Comparison of ENCODE assay signal across 1 cellular context in the genomic region with DNA sequence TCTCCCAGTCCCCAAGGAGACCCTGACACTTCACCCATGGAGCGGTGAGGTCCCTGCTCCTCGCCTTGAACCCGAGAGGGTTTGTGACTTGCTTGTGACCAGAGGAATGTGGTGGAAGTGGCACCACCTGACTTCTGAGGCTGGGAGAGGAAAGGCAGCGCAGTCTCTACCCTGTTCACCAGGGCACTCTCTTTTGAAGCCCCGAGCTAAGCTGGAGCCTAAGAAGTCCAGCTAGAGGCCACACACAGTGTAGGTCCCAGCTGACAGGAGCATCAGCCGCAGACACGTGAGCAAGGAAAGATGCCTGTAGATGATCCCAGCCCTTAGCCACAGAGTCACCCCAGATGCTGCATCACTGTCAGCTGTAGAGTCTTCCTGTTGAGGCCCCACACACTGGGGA.
TF ChIP-seq lines count a peak whose summit lies in the region.

No MANE protein-coding gene starts in this region.

TF ChIP-seq in H1, 55 proteins besides CTCF, POLR2A, EP300 and RAD21:
- TF ChIP-seq POU5F1 (IDR thresholded peaks at IDR 0.05; ENCODE audit: low read depth, low read length), result no peak
- TF ChIP-seq RNF2 (IDR thresholded peaks at IDR 0.05; ENCODE audit: borderline replicate concordance, low read depth, low read length, missing control alignments, poor library complexity, severe bottlenecking), result no peak
- TF ChIP-seq TBP (IDR thresholded peaks at IDR 0.05; ENCODE audit: low read depth, low read length), result no peak
- no peak for TF ChIP-seq BACH1 (IDR thresholded peaks at IDR 0.05; ENCODE audit: low read length)
- TF ChIP-seq KDM5A (IDR thresholded peaks at IDR 0.05; ENCODE audit: low read length), result no peak
- no peak for TF ChIP-seq EGR1 (IDR thresholded peaks at IDR 0.05; ENCODE audit: borderline replicate concordance, low read depth, low read length)
- no peak for TF ChIP-seq KDM1A (IDR thresholded peaks at IDR 0.05; ENCODE audit: borderline replicate concordance, low read length)
- no peak for TF ChIP-seq PHF8 (conservative IDR thresholded peaks at IDR 0.05; ENCODE audit: low read depth, low read length)
- TF ChIP-seq, protein P1, sequence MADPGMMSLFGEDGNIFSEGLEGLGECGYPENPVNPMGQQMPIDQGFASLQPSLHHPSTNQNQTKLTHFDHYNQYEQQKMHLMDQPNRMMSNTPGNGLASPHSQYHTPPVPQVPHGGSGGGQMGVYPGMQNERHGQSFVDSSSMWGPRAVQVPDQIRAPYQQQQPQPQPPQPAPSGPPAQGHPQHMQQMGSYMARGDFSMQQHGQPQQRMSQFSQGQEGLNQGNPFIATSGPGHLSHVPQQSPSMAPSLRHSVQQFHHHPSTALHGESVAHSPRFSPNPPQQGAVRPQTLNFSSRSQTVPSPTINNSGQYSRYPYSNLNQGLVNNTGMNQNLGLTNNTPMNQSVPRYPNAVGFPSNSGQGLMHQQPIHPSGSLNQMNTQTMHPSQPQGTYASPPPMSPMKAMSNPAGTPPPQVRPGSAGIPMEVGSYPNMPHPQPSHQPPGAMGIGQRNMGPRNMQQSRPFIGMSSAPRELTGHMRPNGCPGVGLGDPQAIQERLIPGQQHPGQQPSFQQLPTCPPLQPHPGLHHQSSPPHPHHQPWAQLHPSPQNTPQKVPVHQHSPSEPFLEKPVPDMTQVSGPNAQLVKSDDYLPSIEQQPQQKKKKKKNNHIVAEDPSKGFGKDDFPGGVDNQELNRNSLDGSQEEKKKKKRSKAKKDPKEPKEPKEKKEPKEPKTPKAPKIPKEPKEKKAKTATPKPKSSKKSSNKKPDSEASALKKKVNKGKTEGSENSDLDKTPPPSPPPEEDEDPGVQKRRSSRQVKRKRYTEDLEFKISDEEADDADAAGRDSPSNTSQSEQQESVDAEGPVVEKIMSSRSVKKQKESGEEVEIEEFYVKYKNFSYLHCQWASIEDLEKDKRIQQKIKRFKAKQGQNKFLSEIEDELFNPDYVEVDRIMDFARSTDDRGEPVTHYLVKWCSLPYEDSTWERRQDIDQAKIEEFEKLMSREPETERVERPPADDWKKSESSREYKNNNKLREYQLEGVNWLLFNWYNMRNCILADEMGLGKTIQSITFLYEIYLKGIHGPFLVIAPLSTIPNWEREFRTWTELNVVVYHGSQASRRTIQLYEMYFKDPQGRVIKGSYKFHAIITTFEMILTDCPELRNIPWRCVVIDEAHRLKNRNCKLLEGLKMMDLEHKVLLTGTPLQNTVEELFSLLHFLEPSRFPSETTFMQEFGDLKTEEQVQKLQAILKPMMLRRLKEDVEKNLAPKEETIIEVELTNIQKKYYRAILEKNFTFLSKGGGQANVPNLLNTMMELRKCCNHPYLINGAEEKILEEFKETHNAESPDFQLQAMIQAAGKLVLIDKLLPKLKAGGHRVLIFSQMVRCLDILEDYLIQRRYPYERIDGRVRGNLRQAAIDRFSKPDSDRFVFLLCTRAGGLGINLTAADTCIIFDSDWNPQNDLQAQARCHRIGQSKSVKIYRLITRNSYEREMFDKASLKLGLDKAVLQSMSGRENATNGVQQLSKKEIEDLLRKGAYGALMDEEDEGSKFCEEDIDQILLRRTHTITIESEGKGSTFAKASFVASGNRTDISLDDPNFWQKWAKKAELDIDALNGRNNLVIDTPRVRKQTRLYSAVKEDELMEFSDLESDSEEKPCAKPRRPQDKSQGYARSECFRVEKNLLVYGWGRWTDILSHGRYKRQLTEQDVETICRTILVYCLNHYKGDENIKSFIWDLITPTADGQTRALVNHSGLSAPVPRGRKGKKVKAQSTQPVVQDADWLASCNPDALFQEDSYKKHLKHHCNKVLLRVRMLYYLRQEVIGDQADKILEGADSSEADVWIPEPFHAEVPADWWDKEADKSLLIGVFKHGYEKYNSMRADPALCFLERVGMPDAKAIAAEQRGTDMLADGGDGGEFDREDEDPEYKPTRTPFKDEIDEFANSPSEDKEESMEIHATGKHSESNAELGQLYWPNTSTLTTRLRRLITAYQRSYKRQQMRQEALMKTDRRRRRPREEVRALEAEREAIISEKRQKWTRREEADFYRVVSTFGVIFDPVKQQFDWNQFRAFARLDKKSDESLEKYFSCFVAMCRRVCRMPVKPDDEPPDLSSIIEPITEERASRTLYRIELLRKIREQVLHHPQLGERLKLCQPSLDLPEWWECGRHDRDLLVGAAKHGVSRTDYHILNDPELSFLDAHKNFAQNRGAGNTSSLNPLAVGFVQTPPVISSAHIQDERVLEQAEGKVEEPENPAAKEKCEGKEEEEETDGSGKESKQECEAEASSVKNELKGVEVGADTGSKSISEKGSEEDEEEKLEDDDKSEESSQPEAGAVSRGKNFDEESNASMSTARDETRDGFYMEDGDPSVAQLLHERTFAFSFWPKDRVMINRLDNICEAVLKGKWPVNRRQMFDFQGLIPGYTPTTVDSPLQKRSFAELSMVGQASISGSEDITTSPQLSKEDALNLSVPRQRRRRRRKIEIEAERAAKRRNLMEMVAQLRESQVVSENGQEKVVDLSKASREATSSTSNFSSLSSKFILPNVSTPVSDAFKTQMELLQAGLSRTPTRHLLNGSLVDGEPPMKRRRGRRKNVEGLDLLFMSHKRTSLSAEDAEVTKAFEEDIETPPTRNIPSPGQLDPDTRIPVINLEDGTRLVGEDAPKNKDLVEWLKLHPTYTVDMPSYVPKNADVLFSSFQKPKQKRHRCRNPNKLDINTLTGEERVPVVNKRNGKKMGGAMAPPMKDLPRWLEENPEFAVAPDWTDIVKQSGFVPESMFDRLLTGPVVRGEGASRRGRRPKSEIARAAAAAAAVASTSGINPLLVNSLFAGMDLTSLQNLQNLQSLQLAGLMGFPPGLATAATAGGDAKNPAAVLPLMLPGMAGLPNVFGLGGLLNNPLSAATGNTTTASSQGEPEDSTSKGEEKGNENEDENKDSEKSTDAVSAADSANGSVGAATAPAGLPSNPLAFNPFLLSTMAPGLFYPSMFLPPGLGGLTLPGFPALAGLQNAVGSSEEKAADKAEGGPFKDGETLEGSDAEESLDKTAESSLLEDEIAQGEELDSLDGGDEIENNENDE (IDR thresholded peaks at IDR 0.05; ENCODE audit: insufficient replicate concordance, low read length), result no peak
- TF ChIP-seq MAFK (IDR thresholded peaks at IDR 0.05; ENCODE audit: low read depth, low read length), result no peak
- TF ChIP-seq HDAC6 (IDR thresholded peaks at IDR 0.05; ENCODE audit: low read depth, low read length), result no peak
- no peak for TF ChIP-seq FOSL1 (IDR thresholded peaks at IDR 0.05; ENCODE audit: insufficient read depth, low read depth, low read length)
